Comparison of ENCODE assay signal across 17 cellular contexts in the genomic region with DNA sequence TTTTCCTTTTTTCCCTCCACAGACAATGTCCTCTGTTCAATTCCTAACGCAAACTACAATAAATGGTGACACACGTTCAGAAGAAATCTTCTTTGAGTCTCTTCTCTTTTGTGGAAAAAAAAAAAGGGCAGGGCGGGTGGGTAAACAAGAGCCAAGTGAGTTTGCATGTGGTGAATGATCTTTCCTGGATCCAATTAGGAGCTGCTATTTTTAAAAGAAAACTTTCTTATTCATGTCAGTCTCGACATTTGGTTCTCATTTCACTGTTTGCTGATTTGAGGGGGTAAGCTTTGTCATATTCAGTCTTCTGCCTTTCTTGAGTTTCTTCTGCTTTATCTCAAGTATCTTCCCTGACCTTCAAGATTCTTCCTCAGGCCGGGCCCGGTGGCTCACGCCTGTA. TPM values are rescaled to one million over a fixed set of nuclear protein-coding genes. Genes with fewer than 3 reads are reported as not detected.
DNase-seq lines count a peak whose midpoint lies in the region; TF ChIP-seq lines count a peak whose summit lies in the region.
"Had no signal": no experiment of that assay in that cellular context is flagged by ENCODE, and none has a peak within 500 bp of the region (broad histone marks: within the 10 kb centered on the region; RNA-seq: fewer than 3 reads in every experiment).

No MANE protein-coding gene starts in this region.

- H3K27ac ChIP-seq in SK-N-MC = peak overlapping the region; percentile 95
- peak overlapping the region; percentile 95 for H3K27ac ChIP-seq in neural progenitor cell
- H3K27ac ChIP-seq: KMS-11 had no signal

- H3K27ac Mint-ChIP-seq in neural progenitor cell = peak overlapping the region; percentile 99
- no peak overlapping the region for H3K27ac Mint-ChIP-seq in progenitor cell of endocrine pancreas
- H3K27ac Mint-ChIP-seq: B cell; CD8-positive, alpha-beta T cell had no signal

- no peak for TF ChIP-seq CTCF in AG10803 (conservative IDR thresholded peaks at IDR 0.05; ENCODE audit: low read length)
- TF ChIP-seq CTCF in fibroblast of mammary gland (conservative IDR thresholded peaks at IDR 0.05; ENCODE audit: control insufficient read depth, insufficient read depth, low read depth, low read length) = no peak
- no peak for TF ChIP-seq CTCF in neural progenitor cell (IDR thresholded peaks at IDR 0.05)
- no peak for TF ChIP-seq CTCF in progenitor cell of endocrine pancreas (IDR thresholded peaks at IDR 0.05; ENCODE audit: unreplicated experiment)

- H3K4me3 ChIP-seq in AG10803 (ENCODE audit: low read length) (no peak overlapping the region), SK-N-MC (peak overlapping the region; percentile 58), fibroblast of mammary gland (ENCODE audit: control insufficient read depth, low read depth, low read length) (no peak overlapping the region), neural progenitor cell (no peak overlapping the region)
- H3K4me3 ChIP-seq: HAP-1, MG63 had no signal

- H3K9me3 Mint-ChIP-seq in neural progenitor cell (peaks cover 3% of the 10 kb centered on the region), progenitor cell of endocrine pancreas (ENCODE audit: low read depth) (peaks cover under 1% of the 10 kb centered on the region)
- H3K9me3 Mint-ChIP-seq: CD8-positive, alpha-beta T cell had no signal

- peak overlapping the region; percentile 52 for H3K9ac ChIP-seq in SK-N-MC (ENCODE audit: insufficient read length)
- H3K9ac ChIP-seq in neural progenitor cell = no peak overlapping the region
- H3K9ac ChIP-seq: KMS-11 had no signal

- peaks cover 43% of the 10 kb centered on the region for H3K4me1 ChIP-seq in neural progenitor cell

- no peaks in the 10 kb centered on the region for H4K20me1 ChIP-seq in neural progenitor cell (ENCODE audit: low read depth)

- DNase-seq in AG10803 (ENCODE audit: low read depth) (peak; percentile 82), SK-N-MC (ENCODE audit: low read depth, low spot score) (no peak), fibroblast of mammary gland (ENCODE audit: low read depth) (peak; percentile 56), neural progenitor cell (ENCODE audit: low spot score) (no peak), SW480 (ENCODE audit: low spot score) (no peak), progenitor cell of endocrine pancreas (ENCODE audit: low spot score, unreplicated experiment) (no peak), cerebellum (ENCODE audit: low spot score) (no peak), COLO829 (ENCODE audit: low spot score) (no peak)
- DNase-seq: CD8-positive, alpha-beta T cell; MG63; NCI-H1105; NCI-H1694 treated with DMSO at 0.1 percent for 48 hours; NCI-H446; NCI-H748 treated with DMSO at 0.1 percent for 48 hours had no signal

- H3K27me3 Mint-ChIP-seq in neural progenitor cell (ENCODE audit: insufficient read depth, low read depth) = no peaks in the 10 kb centered on the region
- H3K27me3 Mint-ChIP-seq in progenitor cell of endocrine pancreas = no peaks in the 10 kb centered on the region
- H3K27me3 Mint-ChIP-seq: B cell had no signal

- H3K36me3 ChIP-seq in SK-N-MC (ENCODE audit: insufficient read depth, low read length) (peaks cover 14% of the 10 kb centered on the region), neural progenitor cell (peaks cover 3% of the 10 kb centered on the region)

- peaks cover 51% of the 10 kb centered on the region for H3F3A ChIP-seq in neural progenitor cell (ENCODE audit: low read depth)

- H3K4me3 Mint-ChIP-seq in neural progenitor cell = peak overlapping the region; percentile 28
- H3K4me3 Mint-ChIP-seq in progenitor cell of endocrine pancreas (ENCODE audit: low read depth) = no peak overlapping the region
- H3K4me3 Mint-ChIP-seq: B cell; CD8-positive, alpha-beta T cell had no signal

- H3K9me3 ChIP-seq in SK-N-MC (ENCODE audit: low read depth, low read length) (no peaks in the 10 kb centered on the region), neural progenitor cell (ENCODE audit: low read depth) (no peaks in the 10 kb centered on the region)
- H3K9me3 ChIP-seq: HAP-1, MG63 had no signal

- H2AFZ ChIP-seq in neural progenitor cell (replicated peaks) = no peak overlapping the region

- H3K27me3 ChIP-seq in neural progenitor cell = no peaks in the 10 kb centered on the region
- H3K27me3 ChIP-seq: MG63 had no signal

- peak overlapping the region; percentile 87 for H3K4me2 ChIP-seq in neural progenitor cell
- H3K4me2 ChIP-seq: KMS-11 had no signal

- H3K36me3 Mint-ChIP-seq in neural progenitor cell (peaks cover 19% of the 10 kb centered on the region), progenitor cell of endocrine pancreas (ENCODE audit: insufficient read depth) (peaks cover 27% of the 10 kb centered on the region)

- H3K4me1 Mint-ChIP-seq in neural progenitor cell (peaks cover 52% of the 10 kb centered on the region), progenitor cell of endocrine pancreas (ENCODE audit: low read depth) (peaks cover 2% of the 10 kb centered on the region)
- H3K4me1 Mint-ChIP-seq: B cell had no signal

- H3K79me2 ChIP-seq in neural progenitor cell (ENCODE audit: low read depth) = peaks cover 3% of the 10 kb centered on the region

RNA-seq across cellular contexts. Expression of gene KIF1B, which starts 29.2 kb away (rescaled TPM):
- total RNA-seq in neural progenitor cell (ENCODE audit: low replicate concordance) (49.8 and 52.0 TPM in 2 replicates), progenitor cell of endocrine pancreas (74.4 and 78.7 TPM in 2 replicates), cerebellum (264 TPM)

Comparison
In these comparisons a context has a peak if more than half of its experiments do, and no peak if none do; other contexts are left out.
1. DNase-seq: peak in AG10803 (single experiment) and fibroblast of mammary gland (single experiment); none in SK-N-MC (single experiment), neural progenitor cell (single experiment), SW480 (single experiment), progenitor cell of endocrine pancreas (single experiment), cerebellum (single experiment) and COLO829 (single experiment).